ENCODE assay signal across 9 cellular contexts in genomic region chr4:142984871-142985585, GRCh38.
A peak's percentile ranks its signal among the peaks of the same experiment; 100 is the strongest.
DNase-seq lines count a peak whose midpoint lies in the region; ATAC-seq and TF ChIP-seq lines count a peak whose summit lies in the region.
"Had no signal": no experiment of that assay in that cellular context is flagged by ENCODE, and none has a peak within 500 bp of the region (broad histone marks: within the 10 kb centered on the region; RNA-seq: fewer than 3 reads in every experiment).

No MANE protein-coding gene starts in this region.

- no peaks in the 10 kb centered on the region for H3K36me3 Mint-ChIP-seq in glutamatergic neuron (ENCODE audit: unreplicated experiment)

- H3K4me3 Mint-ChIP-seq in glutamatergic neuron (ENCODE audit: unreplicated experiment): no peak overlapping the region

- TF ChIP-seq CTCF in glutamatergic neuron (IDR thresholded peaks at IDR 0.05; ENCODE audit: partially characterized antibody, unreplicated experiment): no peak

- in situ Hi-C loops in SK-MEL-5 (cut with HindIII; ENCODE audit: low pct_unique_long_range_greater_than_20kb, low sequenced_read_pairs): no loop called here

- no peaks in the 10 kb centered on the region for H3K4me1 Mint-ChIP-seq in glutamatergic neuron (ENCODE audit: low read depth, unreplicated experiment)

- no peaks in the 10 kb centered on the region for H3K9me3 Mint-ChIP-seq in glutamatergic neuron (ENCODE audit: unreplicated experiment)

- no peak for ATAC-seq in HG02763 (IDR thresholded peaks at IDR 0.05; ENCODE audit: unreplicated experiment)

- no peaks in the 10 kb centered on the region for H3K27me3 Mint-ChIP-seq in glutamatergic neuron (ENCODE audit: unreplicated experiment)

- H3K27ac Mint-ChIP-seq in glutamatergic neuron (ENCODE audit: unreplicated experiment): no peak overlapping the region

- DNase-seq in AG08396 (ENCODE audit: low spot score): peak; percentile 16
- peak; percentile 19 for DNase-seq in HCEC 1CT
- DNase-seq in SK-MEL-5 (ENCODE audit: low read depth, low spot score): peak; percentile 63
- DNase-seq in iPS DF 4.7 (ENCODE audit: extremely low read depth, low spot score): peak; percentile 22
- DNase-seq in islet precursor cell: no peak
- no peak for DNase-seq in glutamatergic neuron
- DNase-seq in RPMI8226: no peak
- DNase-seq: uterus had no signal

Comparison
In these comparisons a context has a peak if more than half of its experiments do, and no peak if none do; other contexts are left out.
1. DNase-seq: peak in AG08396 (single experiment), HCEC 1CT (single experiment), SK-MEL-5 (single experiment) and iPS DF 4.7 (single experiment); none in islet precursor cell (single experiment), glutamatergic neuron (single experiment) and RPMI8226 (single experiment).